In the genomic region with DNA sequence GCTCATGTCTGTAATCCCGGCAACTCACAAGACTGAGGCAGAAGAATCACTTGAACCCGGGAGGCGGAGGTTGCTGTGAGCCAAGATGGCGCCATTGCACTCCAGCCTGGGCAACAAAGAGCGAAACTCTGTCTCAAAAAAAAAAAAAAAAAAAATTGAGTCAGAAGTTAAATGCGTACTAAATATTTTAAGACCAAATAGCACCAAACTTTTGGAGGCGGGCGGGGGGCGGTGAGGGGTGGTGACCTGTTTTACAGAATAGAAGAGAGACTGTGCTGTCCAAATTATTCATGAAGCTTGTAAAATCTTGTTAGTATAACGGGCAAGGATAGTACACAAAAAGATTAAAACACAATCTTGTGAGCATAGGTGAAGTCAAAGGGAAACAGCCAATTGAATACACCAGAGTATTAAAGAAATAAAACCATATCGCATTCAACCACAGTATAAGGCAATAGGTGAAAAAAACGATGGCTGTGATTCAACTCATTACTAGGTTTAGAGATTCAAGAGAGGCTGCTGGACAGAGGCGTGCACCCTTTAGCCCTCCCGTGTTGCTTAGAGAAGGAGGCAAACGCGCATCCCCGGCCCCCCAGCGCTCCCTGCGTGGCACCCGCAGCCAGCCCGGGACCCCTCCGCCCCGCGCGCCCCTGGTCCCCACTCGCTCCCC, we compare ENCODE assay signal across 8 cellular contexts. TPM values are rescaled to one million over a fixed set of nuclear protein-coding genes. Genes with fewer than 3 reads are reported as not detected.
DNase-seq lines count a peak whose midpoint lies in the region; ATAC-seq and TF ChIP-seq lines count a peak whose summit lies in the region.

No MANE protein-coding gene starts in this region.

- WGBS in mammary epithelial cell (ENCODE audit: low coverage, missing lambda C conversion rate) = 16% methylated on average over 12 of the region's 26 CpGs
- WGBS in right lobe of liver (ENCODE audit: insufficient coverage, low coverage, low lambda C conversion rate, missing lambda C conversion rate) = 36% methylated on average over 9 of the region's 26 CpGs
- 27% methylated on average over 26 of the region's 26 CpGs for WGBS in thymus

- no peak for TF ChIP-seq CTCF in mammary epithelial cell (conservative IDR thresholded peaks at IDR 0.05 in 1 of 2, IDR thresholded peaks at IDR 0.05 in 1 of 2; ENCODE audit: extremely low read depth in 1 of 2, insufficient read depth in 1 of 2, low read depth in 1 of 2, low read length in 2 of 2)
- no peak for TF ChIP-seq CTCF in right lobe of liver (IDR thresholded peaks at IDR 0.05)

- H3K27me3 Mint-ChIP-seq in T-helper 1 cell treated with Interleukin-12 subunit alpha and Interleukin-12 subunit beta and Interleukin-4 antibody, amounts not matched to agents 30 μg/mL and 1 μg/mL, for 36 hours (ENCODE audit: low read depth) = no peaks in the 10 kb centered on the region

- in situ Hi-C loops in mammary epithelial cell (cut with MboI; ENCODE audit: low sequenced_read_pairs in 2 of 2) = no loop called here

- H3K36me3 ChIP-seq in mammary epithelial cell (ENCODE audit: insufficient read depth, low read length) = no peaks in the 10 kb centered on the region
- peaks cover 0 to 2% (median 0%) of the 10 kb centered on the region in 4 donors for H3K36me3 ChIP-seq in right lobe of liver
- peaks cover 10% of the 10 kb centered on the region for H3K36me3 ChIP-seq in thymus (ENCODE audit: control insufficient read depth, insufficient read depth)

- intact Hi-C loops in mammary epithelial cell (cut with micrococcal nuclease) (loop anchor here (1.0 to 5.0 kb wide), 3 partner anchors 49 to 142 kb away; a partner anchor contains a TSS), right lobe of liver (cut with DNase I) (no loop called here)

- peaks cover 45% of the 10 kb centered on the region for H3K36me3 Mint-ChIP-seq in T-helper 1 cell treated with Interleukin-12 subunit alpha and Interleukin-12 subunit beta and Interleukin-4 antibody, amounts not matched to agents 30 μg/mL and 1 μg/mL, for 36 hours (ENCODE audit: low read depth)

- peak overlapping the region; percentile 95 for H3K4me3 Mint-ChIP-seq in T-helper 1 cell treated with Interleukin-12 subunit alpha and Interleukin-12 subunit beta and Interleukin-4 antibody, amounts not matched to agents 30 μg/mL and 1 μg/mL, for 36 hours

- no peak for TF ChIP-seq POLR2A in right lobe of liver (IDR thresholded peaks at IDR 0.05)

- H3K27ac ChIP-seq in mammary epithelial cell (ENCODE audit: insufficient read depth, low read depth, low read length) (peak overlapping the region; percentile 31), right lobe of liver (peak overlapping the region; percentile 85 to 98 (median 93)), thymus (ENCODE audit: low read depth) (peak overlapping the region; percentile 99)

- H2AFZ ChIP-seq in mammary epithelial cell (ENCODE audit: low read depth, low read length) = peak overlapping the region; percentile 88

- BruUV-seq in mammary epithelial cell (replicated peaks; lab: Mats Ljungman, UMichigan) = no TSS peak

- peaks cover 50% of the 10 kb centered on the region for H3K9me3 Mint-ChIP-seq in T-helper 1 cell treated with Interleukin-12 subunit alpha and Interleukin-12 subunit beta and Interleukin-4 antibody, amounts not matched to agents 30 μg/mL and 1 μg/mL, for 36 hours

- H3K27me3 ChIP-seq in mammary epithelial cell (ENCODE audit: insufficient read depth, low read length) (no peaks in the 10 kb centered on the region), right lobe of liver (no peaks in the 10 kb centered on the region), thymus (ENCODE audit: control insufficient read depth, insufficient read depth) (no peaks in the 10 kb centered on the region)

- ATAC-seq in right lobe of liver (peak in 3 of 4 donors; percentile 6 to 20 (median 12)), HG02642 (IDR thresholded peaks at IDR 0.05; ENCODE audit: poor library complexity, unreplicated experiment) (no peak)

- H3K4me3 ChIP-seq in mammary epithelial cell (replicated peaks in 1 of 3; ENCODE audit: insufficient read depth in 1 of 3, low read depth in 2 of 3, low read length in 3 of 3) (peak overlapping the region; percentile 63 to 91 (median 84)), right lobe of liver (peak overlapping the region; percentile 69 to 90 (median 80)), thymus (ENCODE audit: low read length) (peak overlapping the region; percentile 92)

- H3K9ac ChIP-seq in mammary epithelial cell (ENCODE audit: insufficient read depth, low read length) = peak overlapping the region; percentile 30

- peaks cover 10% of the 10 kb centered on the region for H3K4me1 Mint-ChIP-seq in T-helper 1 cell treated with Interleukin-12 subunit alpha and Interleukin-12 subunit beta and Interleukin-4 antibody, amounts not matched to agents 30 μg/mL and 1 μg/mL, for 36 hours (ENCODE audit: low read depth)

- dilution Hi-C loops in mammary epithelial cell (cut with HindIII; ENCODE audit: low sequenced_read_pairs) = no loop called here

- H3K4me1 ChIP-seq in mammary epithelial cell (ENCODE audit: insufficient read depth, low read length) (no peaks in the 10 kb centered on the region), right lobe of liver (no peaks in the 10 kb centered on the region), thymus (ENCODE audit: control insufficient read depth, insufficient read depth, low read length) (peaks cover 4% of the 10 kb centered on the region)

- peaks cover 16% of the 10 kb centered on the region for H3K79me2 ChIP-seq in mammary epithelial cell (ENCODE audit: insufficient read depth, low read length)

- peaks cover 21% of the 10 kb centered on the region for H3K9me3 ChIP-seq in mammary epithelial cell (replicated peaks; ENCODE audit: insufficient read depth, low read length)
- peaks cover 0 to 35% (median 20%) of the 10 kb centered on the region in 4 donors for H3K9me3 ChIP-seq in right lobe of liver
- peaks cover 7% of the 10 kb centered on the region for H3K9me3 ChIP-seq in thymus (ENCODE audit: control insufficient read depth)

- DNase-seq in T-helper 1 cell (no peak), NCI-H226 (peak; percentile 14), mammary epithelial cell (no peak), right lobe of liver (peak in 1 of 3 donors; percentile 16), NCI-H524 treated with DMSO at 0.1 percent for 48 hours (lab: John Stamatoyannopoulos, UW) (no peak)

- H3K27ac Mint-ChIP-seq in T-helper 1 cell treated with Interleukin-12 subunit alpha and Interleukin-12 subunit beta and Interleukin-4 antibody, amounts not matched to agents 30 μg/mL and 1 μg/mL, for 36 hours = peak overlapping the region; percentile 99

- CTCF ChIA-PET in mammary epithelial cell (lab: Charles Lee; ENCODE audit: low non-redundant PET) = no interaction called here

- H4K20me1 ChIP-seq in mammary epithelial cell (ENCODE audit: insufficient read depth, low read length) = no peaks in the 10 kb centered on the region

- H3K4me2 ChIP-seq in mammary epithelial cell (ENCODE audit: insufficient read depth, low read depth, low read length) = peak overlapping the region; percentile 52

RNA-seq across cellular contexts. Expression of a gene that starts 0.6 kb away (rescaled TPM):
- total RNA-seq in mammary epithelial cell (1 to 10 TPM in 1 of 2 donors, under 1 TPM in 1; 0.83 to 1.1 TPM), right lobe of liver (under 1 TPM; 0.50 to 0.92 (median 0.79) TPM)
- polyA plus RNA-seq in mammary epithelial cell (0.20 TPM), thymus (1.4 TPM)
- 0.26 TPM for polyA minus RNA-seq in mammary epithelial cell

RNA-seq across cellular contexts. Expression of a gene that starts 0.9 kb away (rescaled TPM):
- 10 to 100 TPM in 1 of 2 donors, 1 to 10 TPM in 1; 8.4 to 14.2 TPM for total RNA-seq in mammary epithelial cell
- polyA plus RNA-seq in mammary epithelial cell = 2.5 TPM
- polyA minus RNA-seq in mammary epithelial cell = 17.2 TPM
- 1 to 10 TPM; 3.1 to 5.3 (median 3.8) TPM for total RNA-seq in right lobe of liver
- 15.2 TPM for polyA plus RNA-seq in thymus

RNA-seq across cellular contexts. Expression of a gene that starts 48.8 kb away (rescaled TPM):
- total RNA-seq in mammary epithelial cell (10 to 100 TPM; 15.7 to 31.3 TPM), right lobe of liver (1 to 10 TPM; 5.9 to 9.3 (median 6.9) TPM)
- polyA plus RNA-seq in mammary epithelial cell (10.8 TPM), thymus (32.7 TPM)
- 4.9 TPM for polyA minus RNA-seq in mammary epithelial cell

RNA-seq across cellular contexts. Expression of a gene that starts 51.8 kb away (rescaled TPM):
- total RNA-seq in mammary epithelial cell (10 to 100 TPM; 15.9 to 29.5 TPM), right lobe of liver (10 to 100 TPM in 4 of 6 experiments, 1 to 10 TPM in 2; 8.2 to 14.2 (median 10.7) TPM)
- polyA plus RNA-seq in mammary epithelial cell (7.1 TPM), thymus (6.5 TPM)
- 29.4 TPM for polyA minus RNA-seq in mammary epithelial cell

Comparison
In these comparisons a context has a peak if more than half of its experiments do, and no peak if none do; other contexts are left out.
1. H3K27ac ChIP-seq: peak in every context shown above with its lines; median percentile 99 in thymus; 93 in right lobe of liver; 31 in mammary epithelial cell.